Comparison of ENCODE assay signal across 8 cellular contexts in genomic region chr7:100516135-100516812, GRCh38. TPM values are rescaled to one million over a fixed set of nuclear protein-coding genes. Genes with fewer than 3 reads are reported as not detected.
DNase-seq lines count a peak whose midpoint lies in the region; ATAC-seq and TF ChIP-seq lines count a peak whose summit lies in the region.

No MANE protein-coding gene starts in this region.

- no peaks in the 10 kb centered on the region for H4K20me1 ChIP-seq in osteoblast (ENCODE audit: insufficient read depth, low read length)

- H3K79me2 ChIP-seq in osteoblast (ENCODE audit: insufficient read depth, low read length): no peaks in the 10 kb centered on the region

- H3K36me3 Mint-ChIP-seq in T-helper 1 cell treated with Interleukin-12 subunit alpha and Interleukin-12 subunit beta and Interleukin-4 antibody, amounts not matched to agents 30 μg/mL and 1 μg/mL, for 36 hours (ENCODE audit: low read depth): no peaks in the 10 kb centered on the region
- no peaks in the 10 kb centered on the region for H3K36me3 Mint-ChIP-seq in dendritic cell treated with granulocyte-macrophage colony-stimulating factor and Interleukin-4, amounts not matched to agents 40 ng/mL and 50 ng/mL, for 4 days (ENCODE audit: low read depth)

- DNase-seq in stimulated activated naive CD4-positive, alpha-beta T cell (lab: John Stamatoyannopoulos, UW): peak in 4 of 6 experiments; percentile 20 to 60 (median 52)
- no peak for DNase-seq in stimulated activated naive CD4-positive, alpha-beta T cell treated with Interleukin-2 at 50 U/mL for 16 hours (lab: John Stamatoyannopoulos, UW)
- DNase-seq in osteoblast (ENCODE audit: insufficient read length, low spot score, missing footprints) (peak; percentile 89), pons (ENCODE audit: low spot score) (no peak), substantia nigra (lab: John Stamatoyannopoulos, UW) (no peak)

- no peak for TF ChIP-seq CTCF in osteoblast (IDR thresholded peaks at IDR 0.05; ENCODE audit: extremely low read depth, low read depth, low read length)

- intact Hi-C loops in dendritic cell treated with granulocyte-macrophage colony-stimulating factor and Interleukin-4, amounts not matched to agents 40 ng/mL and 50 ng/mL, for 4 days (cut with micrococcal nuclease): no loop called here

- H3K4me2 ChIP-seq in osteoblast (ENCODE audit: insufficient read depth, low read length): no peak overlapping the region

- H3K9me3 Mint-ChIP-seq in T-helper 1 cell treated with Interleukin-12 subunit alpha and Interleukin-12 subunit beta and Interleukin-4 antibody, amounts not matched to agents 30 μg/mL and 1 μg/mL, for 36 hours: no peaks in the 10 kb centered on the region
- no peaks in the 10 kb centered on the region for H3K9me3 Mint-ChIP-seq in dendritic cell treated with granulocyte-macrophage colony-stimulating factor and Interleukin-4, amounts not matched to agents 40 ng/mL and 50 ng/mL, for 4 days

- H3K27ac ChIP-seq in osteoblast (ENCODE audit: low read depth, low read length) (no peak overlapping the region), substantia nigra (ENCODE audit: low read depth, low read length, poor library complexity, severe bottlenecking) (no peak overlapping the region)

- no peaks in the 10 kb centered on the region for H3K27me3 ChIP-seq in osteoblast (ENCODE audit: insufficient read depth, low read length)

- H3K27me3 Mint-ChIP-seq in T-helper 1 cell treated with Interleukin-12 subunit alpha and Interleukin-12 subunit beta and Interleukin-4 antibody, amounts not matched to agents 30 μg/mL and 1 μg/mL, for 36 hours (ENCODE audit: low read depth): no peaks in the 10 kb centered on the region
- H3K27me3 Mint-ChIP-seq in dendritic cell treated with granulocyte-macrophage colony-stimulating factor and Interleukin-4, amounts not matched to agents 40 ng/mL and 50 ng/mL, for 4 days: no peaks in the 10 kb centered on the region

- no peak for ATAC-seq in HG03378 (IDR thresholded peaks at IDR 0.05; ENCODE audit: unreplicated experiment)

- no peak overlapping the region for H3K4me3 ChIP-seq in osteoblast (ENCODE audit: insufficient read depth, low read length)

- peaks cover 12% of the 10 kb centered on the region for H3K4me1 ChIP-seq in osteoblast (ENCODE audit: insufficient read depth, low read length)

- no peak overlapping the region for H2AFZ ChIP-seq in osteoblast (ENCODE audit: low read length)

- H3K36me3 ChIP-seq in osteoblast (ENCODE audit: insufficient read depth, low read length): no peaks in the 10 kb centered on the region

- no peak overlapping the region for H3K27ac Mint-ChIP-seq in T-helper 1 cell treated with Interleukin-12 subunit alpha and Interleukin-12 subunit beta and Interleukin-4 antibody, amounts not matched to agents 30 μg/mL and 1 μg/mL, for 36 hours
- H3K27ac Mint-ChIP-seq in dendritic cell treated with granulocyte-macrophage colony-stimulating factor and Interleukin-4, amounts not matched to agents 40 ng/mL and 50 ng/mL, for 4 days: peak overlapping the region; percentile 20

- H3K4me3 Mint-ChIP-seq in T-helper 1 cell treated with Interleukin-12 subunit alpha and Interleukin-12 subunit beta and Interleukin-4 antibody, amounts not matched to agents 30 μg/mL and 1 μg/mL, for 36 hours: peak overlapping the region; percentile 1
- no peak overlapping the region for H3K4me3 Mint-ChIP-seq in dendritic cell treated with granulocyte-macrophage colony-stimulating factor and Interleukin-4, amounts not matched to agents 40 ng/mL and 50 ng/mL, for 4 days

- H3K9me3 ChIP-seq in osteoblast (ENCODE audit: low read depth, low read length): no peaks in the 10 kb centered on the region

- H3K4me1 Mint-ChIP-seq in T-helper 1 cell treated with Interleukin-12 subunit alpha and Interleukin-12 subunit beta and Interleukin-4 antibody, amounts not matched to agents 30 μg/mL and 1 μg/mL, for 36 hours (ENCODE audit: low read depth): peaks cover 15% of the 10 kb centered on the region
- H3K4me1 Mint-ChIP-seq in dendritic cell treated with granulocyte-macrophage colony-stimulating factor and Interleukin-4, amounts not matched to agents 40 ng/mL and 50 ng/mL, for 4 days (ENCODE audit: low read depth): peaks cover 38% of the 10 kb centered on the region

RNA-seq across cellular contexts. Expression of gene AGFG2, which starts 22.7 kb away (rescaled TPM):
- total RNA-seq in osteoblast: 6.5 and 9.4 TPM in 2 replicates

RNA-seq across cellular contexts. Expression of gene NYAP1, which starts 32.5 kb away (rescaled TPM):
- total RNA-seq in osteoblast: under 0.01 and 0.29 TPM in 2 replicates

RNA-seq across cellular contexts. Expression of gene TSC22D4, which starts 37.3 kb away (rescaled TPM):
- total RNA-seq in osteoblast: 18.5 and 19.4 TPM in 2 replicates

RNA-seq across cellular contexts. Expression of gene SPACDR, which starts 52.2 kb away (rescaled TPM):
- 0.36 TPM in 1 of 2 replicates, not detected in the other for total RNA-seq in osteoblast

RNA-seq across cellular contexts. Expression of gene SAP25, which starts 57.4 kb away (rescaled TPM):
- total RNA-seq in osteoblast: not detected in 2 replicates

Comparison
In these comparisons a context has a peak if more than half of its experiments do, and no peak if none do; other contexts are left out.
1. DNase-seq: peak in stimulated activated naive CD4-positive, alpha-beta T cell (4 of 6) and osteoblast (single experiment); none in stimulated activated naive CD4-positive, alpha-beta T cell treated with Interleukin-2 at 50 U/mL for 16 hours (single experiment), pons (single experiment) and substantia nigra (0 of 49).